20 cellular contexts compared by ENCODE assay signal in the genomic region with DNA sequence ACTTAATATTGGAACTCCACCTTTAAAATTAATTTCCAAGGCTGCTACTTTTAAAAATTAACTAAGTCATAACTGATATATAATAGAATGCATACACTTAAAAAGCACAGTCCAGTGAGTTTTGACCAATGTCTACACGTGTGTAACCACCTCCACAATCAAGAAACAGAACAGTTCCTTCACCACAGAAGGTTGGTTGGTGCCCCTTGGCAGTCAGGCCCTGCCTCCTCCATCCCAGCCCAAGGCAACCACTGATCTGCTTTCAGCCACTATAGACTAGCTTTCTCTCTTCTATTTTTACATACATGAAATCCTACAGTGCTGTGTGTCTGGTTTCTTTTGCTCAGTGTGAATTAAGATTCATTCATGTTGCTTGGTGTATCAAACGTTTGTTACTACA.
A peak's percentile ranks its signal among the peaks of the same experiment; 100 is the strongest.
DNase-seq lines count a peak whose midpoint lies in the region; ATAC-seq, FAIRE-seq and TF ChIP-seq lines count a peak whose summit lies in the region.
"Had no signal": no experiment of that assay in that cellular context is flagged by ENCODE, and none has a peak within 500 bp of the region (broad histone marks: within the 10 kb centered on the region; RNA-seq: fewer than 3 reads in every experiment).

No MANE protein-coding gene starts in this region.

- in situ Hi-C loops in GM12878 (cut with MboI): no loop called here

- intact Hi-C loops in GM12878 (cut with micrococcal nuclease; ENCODE audit: unreplicated experiment): no loop called here
- intact Hi-C loops in right cardiac atrium (cut with DNase I): no loop called here

- H2BK120ac ChIP-seq in trophoblast cell (ENCODE audit: insufficient read depth, low read length, poor library complexity): no peak overlapping the region

- POLR2A ChIA-PET in GM12878 (lab: Charles Lee): interaction anchor here (0.7 kb wide), 1 partner anchor 24 kb away, joined by 3 read pairs; no protein-coding TSS in a partner anchor

- H4K91ac ChIP-seq in trophoblast cell (ENCODE audit: low read depth, low read length): no peak overlapping the region

- H2AFZ ChIP-seq in GM12878 (ENCODE audit: control insufficient read depth, low read depth, low read length) (no peak overlapping the region), trophoblast cell (ENCODE audit: insufficient read depth, low read length, poor library complexity) (no peak overlapping the region)
- H2AFZ ChIP-seq: GM23248 had no signal

- no peak overlapping the region for H3K27ac ChIP-seq in GM12878 (ENCODE audit: control insufficient read depth, insufficient read depth)
- no peak overlapping the region for H3K27ac ChIP-seq in trophoblast cell (ENCODE audit: low read depth, low read length)
- H3K27ac ChIP-seq in right cardiac atrium (ENCODE audit: low read length): no peak overlapping the region
- H3K27ac ChIP-seq: A549, C4-2B, GM23248, KMS-11 had no signal

- H4K8ac ChIP-seq in trophoblast cell (ENCODE audit: low read depth, low read length): no peak overlapping the region

- BruUV-seq in GM12878 (replicated peaks; lab: Mats Ljungman, UMichigan): no TSS peak

- H3K4me1 ChIP-seq in GM12878 (ENCODE audit: control insufficient read depth, insufficient read depth, low read length) (peaks cover 14% of the 10 kb centered on the region), trophoblast cell (ENCODE audit: control insufficient read depth in 1 of 2, insufficient read depth in 2 of 2, low read length in 2 of 2) (no peaks in the 10 kb centered on the region), right cardiac atrium (ENCODE audit: control insufficient read depth, insufficient read depth, low read length) (peaks cover 4% of the 10 kb centered on the region)
- H3K4me1 ChIP-seq: A549 had no signal

- no peak overlapping the region for H2BK5ac ChIP-seq in trophoblast cell (ENCODE audit: low read depth, low read length, poor library complexity)

- H3K18ac ChIP-seq in trophoblast cell (ENCODE audit: low read length): no peak overlapping the region

- no peak overlapping the region for H3K4ac ChIP-seq in trophoblast cell (ENCODE audit: low read depth, low read length)

- TF ChIP-seq POLR2A in GM12891 (IDR thresholded peaks at IDR 0.05; ENCODE audit: low read depth, low read length) (no peak), GM12878 (IDR thresholded peaks at IDR 0.05; ENCODE audit: low read depth, low read length) (no peak)

- no peaks in the 10 kb centered on the region for H3K79me2 ChIP-seq in GM12878 (ENCODE audit: control insufficient read depth, insufficient read depth, low read length)
- no peaks in the 10 kb centered on the region for H3K79me2 ChIP-seq in trophoblast cell (ENCODE audit: control insufficient read depth, insufficient read depth, low read length, poor library complexity)

- no peak overlapping the region for H3K14ac ChIP-seq in trophoblast cell (ENCODE audit: low read length)

- ATAC-seq in GM18907 (IDR thresholded peaks at IDR 0.05; ENCODE audit: unreplicated experiment) (peak; percentile 80), HG02759 (IDR thresholded peaks at IDR 0.05; ENCODE audit: unreplicated experiment) (peak; percentile 52), GM12878 (peak; percentile 84), right cardiac atrium (no peak)
- ATAC-seq: A549, HCT116, HepG2 had no signal

- no peaks in the 10 kb centered on the region for H3K79me1 ChIP-seq in trophoblast cell (ENCODE audit: low read length)

- no peak overlapping the region for H2AK5ac ChIP-seq in trophoblast cell (ENCODE audit: low read length)

- H3K27me3 ChIP-seq in GM12878 (replicated peaks in 1 of 2; ENCODE audit: control insufficient read depth in 2 of 2, insufficient read depth in 2 of 2, low read length in 1 of 2) (no peaks in the 10 kb centered on the region), trophoblast cell (ENCODE audit: insufficient read depth, low read length) (no peaks in the 10 kb centered on the region), right cardiac atrium (ENCODE audit: control insufficient read depth, insufficient read depth) (no peaks in the 10 kb centered on the region)
- H3K27me3 ChIP-seq: BE2C had no signal

- DNase-seq in GM12891 (ENCODE audit: insufficient read length, low spot score) (no peak), GM12878 (ENCODE audit: low read depth, low spot score) (peak; percentile 15), iPS-NIHi11 (ENCODE audit: low spot score) (no peak), trophoblast cell (no peak), right cardiac atrium (no peak)
- DNase-seq: BE2C; CD4-positive, alpha-beta memory T cell; DMS153; DND-41; GDM1; GM23248 had no signal

- H3K9ac ChIP-seq in GM12878 (ENCODE audit: control insufficient read depth, insufficient read depth, low read length): no peak overlapping the region
- no peak overlapping the region for H3K9ac ChIP-seq in trophoblast cell (ENCODE audit: low read length)
- H3K9ac ChIP-seq: GM23248, KMS-11 had no signal

- no peak overlapping the region for H2BK12ac ChIP-seq in trophoblast cell (ENCODE audit: low read length)

- no peak overlapping the region for H3K23ac ChIP-seq in trophoblast cell (ENCODE audit: low read length)

- TF ChIP-seq RAD21 in GM12878 (IDR thresholded peaks at IDR 0.05; ENCODE audit: insufficient read depth, low read depth, low read length): no peak

- CTCF ChIA-PET in GM12878 (lab: Yijun Ruan, JAX): interaction anchor here (0.8 kb wide), 1 partner anchor 9 kb away, joined by 3 read pairs; no protein-coding TSS in a partner anchor

- H3K9me3 ChIP-seq in GM12878 (replicated peaks; ENCODE audit: control insufficient read depth, insufficient read depth, low read length) (peaks cover 9% of the 10 kb centered on the region; the same call in 2 of the 3 replicates), trophoblast cell (ENCODE audit: insufficient read depth, low read depth, low read length) (no peaks in the 10 kb centered on the region), right cardiac atrium (ENCODE audit: control insufficient read depth, low read length) (no peaks in the 10 kb centered on the region)
- H3K9me3 ChIP-seq: BE2C had no signal

- H3K4me3 ChIP-seq in GM12878 (no peak overlapping the region), trophoblast cell (ENCODE audit: low read depth, low read length) (no peak overlapping the region), right cardiac atrium (ENCODE audit: low read length) (no peak overlapping the region)
- H3K4me3 ChIP-seq: A549, GM23248 had no signal

- H4K12ac ChIP-seq in trophoblast cell (ENCODE audit: low read depth, low read length): no peak overlapping the region

- FAIRE-seq in GM12891 (lab: Jason Lieb, UNC) (peak; percentile 61), GM12878 (lab: Jason Lieb, UNC) (no peak)
- FAIRE-seq: A549, H54, HepG2, HTR-8/SVneo had no signal

- H4K20me1 ChIP-seq in GM12878 (ENCODE audit: control insufficient read depth, insufficient read depth): no peaks in the 10 kb centered on the region

- SMC1A ChIA-PET in GM12878 (lab: Charles Lee; ENCODE audit: uncharacterized antibody, unreplicated experiment): interaction anchor here (0.7 to 1.8 kb wide), 3 partner anchors 12 to 436 kb away, joined by 3 to 4 read pairs (median 3); no protein-coding TSS in a partner anchor

- no peak overlapping the region for H3K4me2 ChIP-seq in GM12878 (ENCODE audit: control insufficient read depth, insufficient read depth)
- H3K4me2 ChIP-seq in trophoblast cell (ENCODE audit: low read length): no peak overlapping the region
- H3K4me2 ChIP-seq: A549, KMS-11 had no signal

- H3K36me3 ChIP-seq in GM12878 (ENCODE audit: control insufficient read depth in 2 of 2, insufficient read depth in 2 of 2, low read length in 1 of 2): no peaks in the 10 kb centered on the region; a peak in 3 of 4 replicates
- H3K36me3 ChIP-seq in trophoblast cell (ENCODE audit: control insufficient read depth in 1 of 2, insufficient read depth in 2 of 2, low read length in 2 of 2): peaks cover 0 to 3% of the 10 kb centered on the region in 2 experiments
- H3K36me3 ChIP-seq: BE2C had no signal

- WGBS in GM12878 (ENCODE audit: insufficient coverage, insufficient replicate concordance, low lambda C conversion rate, missing lambda C conversion rate): 46% methylated on average over 2 of the region's 2 CpGs
- no CpG with 5 or more reads among the region's 2 CpGs for WGBS in trophoblast cell (ENCODE audit: extremely low coverage, insufficient coverage, insufficient read length)
- WGBS in right cardiac atrium: 86% methylated on average over 2 of the region's 2 CpGs

- no peak for TF ChIP-seq EP300 in GM12878 (IDR thresholded peaks at IDR 0.05; ENCODE audit: borderline replicate concordance in 1 of 2, control insufficient read depth in 1 of 2, low read depth in 2 of 2, low read length in 2 of 2)

- no peak for TF ChIP-seq CTCF in GM12878 (IDR thresholded peaks at IDR 0.05 in 2 of 3, conservative IDR thresholded peaks at IDR 0.05 in 1 of 3; ENCODE audit: control insufficient read depth in 2 of 3, extremely low read depth in 1 of 3, insufficient read depth in 1 of 3, low read depth in 3 of 3, low read length in 3 of 3)

- RAD21 ChIA-PET in GM12878 (lab: Charles Lee; ENCODE audit: unreplicated experiment): interaction anchor here (1.0 kb wide), 1 partner anchor 67 kb away, joined by 3 read pairs; no protein-coding TSS in a partner anchor

TF ChIP-seq in GM12891, 5 proteins besides CTCF, POLR2A, EP300 and RAD21:
- no peak for TF ChIP-seq POLR2AphosphoS5 (IDR thresholded peaks at IDR 0.05; ENCODE audit: low read depth, low read length)
- TF ChIP-seq PAX5 (IDR thresholded peaks at IDR 0.05; ENCODE audit: insufficient read depth, low read length, severe bottlenecking): no peak
- TF ChIP-seq POU2F2 (IDR thresholded peaks at IDR 0.05; ENCODE audit: low read depth, low read length): no peak
- no peak for TF ChIP-seq SPI1 (IDR thresholded peaks at IDR 0.05; ENCODE audit: low read depth, low read length)
- no peak for TF ChIP-seq TAF1 (IDR thresholded peaks at IDR 0.05; ENCODE audit: low read depth, low read length)

TF ChIP-seq in GM12878, 131 proteins besides CTCF, POLR2A, EP300 and RAD21 (continues in another document):
- TF ChIP-seq EGR1 (IDR thresholded peaks at IDR 0.05; ENCODE audit: borderline replicate concordance in 1 of 2, low read depth in 2 of 2, low read length in 2 of 2) (no peak), KDM1A (IDR thresholded peaks at IDR 0.05; ENCODE audit: borderline replicate concordance) (no peak), BHLHE40 (IDR thresholded peaks at IDR 0.05; ENCODE audit: borderline replicate concordance in 1 of 2, low read depth in 2 of 2, low read length in 1 of 2) (peak; percentile 71 to 76), SRF (IDR thresholded peaks at IDR 0.05; ENCODE audit: low read depth in 2 of 2, low read length in 2 of 2) (no peak), POU2F2 (IDR thresholded peaks at IDR 0.05; ENCODE audit: borderline replicate concordance, low read depth, low read length) (no peak)

Comparison
In these comparisons a context has a peak if more than half of its experiments do, and no peak if none do; other contexts are left out.
1. ATAC-seq: peak in GM18907 (single experiment), HG02759 (single experiment) and GM12878 (single experiment); none in right cardiac atrium (0 of 2).